In the genomic region with DNA sequence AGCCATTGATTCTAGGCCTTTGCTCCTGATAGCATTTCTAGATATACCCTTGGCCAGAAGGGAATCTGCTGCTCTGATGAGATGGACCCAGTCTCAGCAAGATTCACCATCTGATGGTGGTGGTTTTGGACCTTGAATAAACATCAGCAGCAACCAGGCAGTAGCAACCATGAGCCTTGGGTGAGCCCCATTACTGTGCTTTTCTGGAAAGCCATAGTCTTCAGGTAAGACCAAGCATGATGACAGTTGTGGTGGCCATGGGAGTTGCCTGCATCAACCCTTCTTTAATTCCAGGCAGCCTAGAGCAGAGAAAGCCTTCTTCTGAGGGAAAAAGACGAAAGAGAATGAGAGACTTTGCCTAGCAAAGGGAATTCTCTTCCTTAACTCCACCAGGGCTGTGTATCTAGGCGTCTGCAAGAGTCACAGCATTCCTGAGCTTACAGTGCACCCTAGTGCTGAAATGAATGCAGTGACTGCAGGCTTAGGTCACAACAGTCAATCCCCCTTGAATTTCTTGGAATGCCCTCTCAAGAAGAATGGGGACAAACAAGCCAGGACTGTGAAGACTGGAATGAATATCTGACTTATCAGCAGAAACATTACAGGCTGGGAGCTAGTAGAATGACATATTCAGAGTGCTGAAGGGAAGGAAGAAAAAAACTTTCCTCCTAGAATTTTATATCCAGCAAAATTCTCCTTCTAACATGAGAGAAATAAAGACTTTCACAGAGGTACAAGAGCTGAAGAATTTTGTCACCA, we compare ENCODE assay signal across 8 cellular contexts.
DNase-seq lines count a peak whose midpoint lies in the region; ATAC-seq and TF ChIP-seq lines count a peak whose summit lies in the region.

No MANE protein-coding gene starts in this region.

- H3K9me2 ChIP-seq in Loucy (replicated peaks; ENCODE audit: low read depth, low read length) = no peaks in the 10 kb centered on the region

- no peaks in the 10 kb centered on the region for H3F3A ChIP-seq in Loucy (ENCODE audit: low read depth)

- no peak for TF ChIP-seq CTCF in Calu3 (IDR thresholded peaks at IDR 0.05; ENCODE audit: unreplicated experiment)
- peak; percentile 69 for TF ChIP-seq CTCF in Loucy (conservative IDR thresholded peaks at IDR 0.05; ENCODE audit: low read length)
- peak; percentile 76 for TF ChIP-seq CTCF in neural crest cell (conservative IDR thresholded peaks at IDR 0.05)
- TF ChIP-seq CTCF in tibial artery (IDR thresholded peaks at IDR 0.05) = no peak

- no peaks in the 10 kb centered on the region for H3K4me1 Mint-ChIP-seq in Calu3 (ENCODE audit: low read depth, unreplicated experiment)
- H3K4me1 Mint-ChIP-seq in neural crest cell = no peaks in the 10 kb centered on the region

- no peaks in the 10 kb centered on the region for H4K20me1 ChIP-seq in Loucy (ENCODE audit: insufficient read depth, low read length, poor library complexity, severe bottlenecking)

- H3K4me3 Mint-ChIP-seq in Calu3 (ENCODE audit: low read depth, unreplicated experiment) = no peak overlapping the region
- no peak overlapping the region for H3K4me3 Mint-ChIP-seq in neural crest cell

- no TSS peak for BruUV-seq in Calu3 (replicated peaks; lab: Mats Ljungman, UMichigan)

- H2AFZ ChIP-seq in Loucy (ENCODE audit: low read length) = no peak overlapping the region

- CTCF ChIA-PET in Calu3 (lab: Charles Lee) = no interaction called here

- intact Hi-C loops in Calu3 (cut with micrococcal nuclease; ENCODE audit: unreplicated experiment) (loop anchor here (1.0 to 10.0 kb wide), 2 partner anchors 239 to 343 kb away; no protein-coding TSS in a partner anchor), tibial artery (cut with DNase I; ENCODE audit: low total_unique reads) (no loop called here)

- ATAC-seq in GM21515 (IDR thresholded peaks at IDR 0.05; ENCODE audit: unreplicated experiment) = peak; percentile 87
- no peak for ATAC-seq in HG02840 (IDR thresholded peaks at IDR 0.05; ENCODE audit: low FRiP score, unreplicated experiment)

- H3K4me2 ChIP-seq in Loucy (ENCODE audit: low read depth, low read length, poor library complexity, severe bottlenecking) = no peak overlapping the region

- DNase-seq in Calu3 (peak; percentile 11), amniotic stem cell (lab: John Stamatoyannopoulos, UW) (peak; percentile 42), neural crest cell (ENCODE audit: low read depth, low spot score) (peak; percentile 13), tibial artery (no peak), NCI-H774 (lab: John Stamatoyannopoulos, UW) (no peak)

- H3K36me3 Mint-ChIP-seq in Calu3 (ENCODE audit: insufficient read depth, unreplicated experiment) (no peaks in the 10 kb centered on the region), neural crest cell (ENCODE audit: low read depth) (no peaks in the 10 kb centered on the region)

- H3K36me3 ChIP-seq in Loucy (ENCODE audit: insufficient read depth, low read length) = no peaks in the 10 kb centered on the region
- H3K36me3 ChIP-seq in tibial artery = no peaks in the 10 kb centered on the region

- no peak overlapping the region for H3K9ac ChIP-seq in Loucy (ENCODE audit: low read depth, low read length, poor library complexity, severe bottlenecking)

- no peaks in the 10 kb centered on the region for H3K79me2 ChIP-seq in Loucy (ENCODE audit: insufficient read depth, low read length)

- H3K4me1 ChIP-seq in Loucy (ENCODE audit: insufficient read depth, low read length, poor library complexity, severe bottlenecking) (no peaks in the 10 kb centered on the region), tibial artery (no peaks in the 10 kb centered on the region)

- H3K27me3 Mint-ChIP-seq in Calu3 (ENCODE audit: unreplicated experiment) = no peaks in the 10 kb centered on the region
- H3K27me3 Mint-ChIP-seq in neural crest cell (ENCODE audit: low read depth) = no peaks in the 10 kb centered on the region

- H3K9me3 ChIP-seq in Loucy (ENCODE audit: insufficient read depth, low read depth, low read length) = no peaks in the 10 kb centered on the region
- peaks cover 0 to 3% (median 0%) of the 10 kb centered on the region in 3 donors for H3K9me3 ChIP-seq in tibial artery

- H3K9me3 Mint-ChIP-seq in Calu3 (ENCODE audit: low read depth, unreplicated experiment) = no peaks in the 10 kb centered on the region
- H3K9me3 Mint-ChIP-seq in neural crest cell = no peaks in the 10 kb centered on the region

- H3K27ac ChIP-seq in tibial artery = no peak overlapping the region

- H3K27ac Mint-ChIP-seq in Calu3 (ENCODE audit: unreplicated experiment) (no peak overlapping the region), neural crest cell (ENCODE audit: unreplicated experiment) (no peak overlapping the region)

- H3K27me3 ChIP-seq in Loucy (ENCODE audit: insufficient read depth, low read length, poor library complexity, severe bottlenecking) = no peaks in the 10 kb centered on the region
- H3K27me3 ChIP-seq in tibial artery = no peaks in the 10 kb centered on the region

- no peak overlapping the region for H3K4me3 ChIP-seq in Loucy (ENCODE audit: low read length, poor library complexity, severe bottlenecking)
- no peak overlapping the region for H3K4me3 ChIP-seq in tibial artery

Comparison
In these comparisons a context has a peak if more than half of its experiments do, and no peak if none do; other contexts are left out.
1. DNase-seq: peak in Calu3 (single experiment), amniotic stem cell (single experiment) and neural crest cell (single experiment); none in tibial artery (0 of 2) and NCI-H774 (single experiment).
2. CTCF ChIP-seq: peak in Loucy (single experiment) and neural crest cell (single experiment); none in Calu3 (single experiment) and tibial artery (0 of 2).